11 cellular contexts compared by ENCODE assay signal in the genomic region with DNA sequence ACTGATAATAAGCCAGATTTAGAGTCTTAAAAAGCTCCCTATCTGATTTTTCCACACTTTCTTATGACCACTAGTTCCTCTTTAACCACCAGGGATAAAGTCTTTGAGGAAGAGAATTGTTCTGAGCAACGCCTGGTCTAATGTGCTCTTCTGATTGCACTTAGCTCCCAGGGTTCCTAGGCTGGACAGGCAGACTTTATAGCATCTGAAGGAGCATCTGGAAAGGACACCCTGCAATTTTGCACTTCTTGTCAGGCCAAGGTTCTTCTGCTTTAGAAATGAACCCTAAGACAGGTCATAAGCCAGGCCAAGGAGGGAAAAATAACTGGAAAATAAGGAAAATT.
"Had no signal": no experiment of that assay in that cellular context is flagged by ENCODE, and none has a peak within 500 bp of the region (broad histone marks: within the 10 kb centered on the region; RNA-seq: fewer than 3 reads in every experiment).

No MANE protein-coding gene starts in this region.

- H3K4me3 ChIP-seq: heart right ventricle, lower lobe of right lung, sigmoid colon, spleen had no signal

- H2AFZ ChIP-seq: parathyroid adenoma had no signal

- H3K79me2 ChIP-seq: parathyroid adenoma had no signal

- H3K9ac ChIP-seq: parathyroid adenoma had no signal

- H3K4me1 ChIP-seq: parathyroid adenoma, spleen had no signal

- H3K9me3 ChIP-seq: heart right ventricle, lower lobe of right lung, sigmoid colon, spleen had no signal

- DNase-seq: activated CD4-positive, alpha-beta T cell treated with anti-CD3 and anti-CD28 coated beads for 36 hours; activated CD4-positive, alpha-beta T cell treated with anti-CD3 and anti-CD28 coated beads, Interleukin-2, amount 50 U/mL, for 48 hours; activated gamma-delta T cell; effector CD4-positive, alpha-beta T cell; heart right ventricle; immature natural killer cell; sigmoid colon; spleen; stimulated activated CD4-positive, alpha-beta T cell treated with anti-CD3 and anti-CD28 coated beads, Interleukin-1b, Interleukin-23, amount 100 ng/mL, for 48 hours had no signal

- ATAC-seq: heart right ventricle had no signal

- H3K27me3 ChIP-seq: heart right ventricle, sigmoid colon, spleen had no signal

- H3K27ac ChIP-seq: heart right ventricle, parathyroid adenoma, sigmoid colon, spleen had no signal

- H3K36me3 ChIP-seq: lower lobe of right lung, sigmoid colon, spleen had no signal
